14 cellular contexts compared by ENCODE assay signal in the genomic region with DNA sequence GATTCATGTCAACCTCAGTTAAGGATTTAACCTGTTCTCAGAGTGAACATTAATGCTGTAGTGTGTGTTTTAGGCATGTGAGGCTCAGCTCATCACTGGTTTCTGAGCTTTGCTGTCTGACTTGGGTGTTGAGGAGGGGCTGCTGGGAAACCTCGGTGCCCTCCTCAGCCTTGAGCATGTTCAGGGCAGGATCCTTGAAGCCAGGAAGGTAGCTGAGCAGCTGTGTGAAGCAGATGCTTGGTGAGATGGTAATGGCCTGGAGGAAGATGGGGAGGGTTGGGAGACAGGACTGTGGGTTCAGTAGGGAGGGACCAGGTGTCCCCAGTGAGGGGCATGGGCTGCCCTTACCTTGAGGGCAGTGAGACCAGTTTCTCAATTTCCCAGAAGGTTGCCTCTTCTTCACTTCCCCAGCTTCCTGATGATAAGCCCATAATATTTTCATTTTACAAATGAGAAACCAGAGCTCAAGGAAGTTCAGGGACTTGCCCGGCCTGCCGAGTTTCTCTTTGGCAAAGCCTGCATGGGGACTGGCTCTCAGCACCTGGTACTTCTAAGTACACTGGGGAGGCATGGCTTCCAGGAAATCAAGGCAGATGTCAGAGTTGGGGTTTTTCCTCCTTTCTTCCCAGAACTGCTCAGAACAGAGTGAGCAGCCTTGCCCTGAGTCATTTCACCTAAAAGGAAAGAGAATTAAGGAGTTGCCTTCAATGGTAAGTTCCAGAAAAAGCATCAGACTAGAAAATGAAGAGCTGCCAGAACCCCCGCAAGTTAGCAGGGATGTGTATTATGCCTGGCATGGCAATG.
A peak's percentile ranks its signal among the peaks of the same experiment; 100 is the strongest.
DNase-seq lines count a peak whose midpoint lies in the region; ATAC-seq and TF ChIP-seq lines count a peak whose summit lies in the region.
"Had no signal": no experiment of that assay in that cellular context is flagged by ENCODE, and none has a peak within 500 bp of the region (broad histone marks: within the 10 kb centered on the region; RNA-seq: fewer than 3 reads in every experiment).

No MANE protein-coding gene starts in this region.

- H3K4me2 ChIP-seq in mesenchymal stem cell (ENCODE audit: low read length, poor library complexity, severe bottlenecking), result no peak overlapping the region

- no peak overlapping the region for H3K23ac ChIP-seq in mesenchymal stem cell (ENCODE audit: low read length in 2 of 2)

- H3K36me3 Mint-ChIP-seq in activated CD8-positive, alpha-beta memory T cell treated with anti-CD3 and anti-CD28 coated beads, Interleukin-2, amount 10 ng/mL, durations not matched to agents 7 days and 5 days, result peaks cover 22% of the 10 kb centered on the region
- no peaks in the 10 kb centered on the region for H3K36me3 Mint-ChIP-seq in activated T-helper 17 cell treated with anti-CD3 and anti-CD28 coated beads, Interleukin-2, amount 50 U/mL, for 72 hours (ENCODE audit: low read depth)
- H3K36me3 Mint-ChIP-seq in stimulated activated memory B cell treated with anti-CD40 and anti-IgM and Interleukin-4, amounts not matched to agents 10 μg/mL and 1 μg/mL and 100 μg/mL, for 72 hours, result no peaks in the 10 kb centered on the region
- H3K36me3 Mint-ChIP-seq in progenitor cell of endocrine pancreas (ENCODE audit: insufficient read depth), result peaks cover 4% of the 10 kb centered on the region

- DNase-seq in activated CD8-positive, alpha-beta memory T cell treated with anti-CD3 and anti-CD28 coated beads, Interleukin-2, amount 10 ng/mL, durations not matched to agents 7 days and 5 days, result peak; percentile 82
- DNase-seq in activated CD8-positive, alpha-beta memory T cell treated with anti-CD3 and anti-CD28 coated beads, Interleukin-2, amount 50 U/mL, for 4 hours, result no peak
- DNase-seq in mesenchymal stem cell (no peak), progenitor cell of endocrine pancreas (ENCODE audit: low spot score, unreplicated experiment) (no peak), mucosa of gallbladder (ENCODE audit: low spot score) (no peak)
- DNase-seq: IMR-90, midbrain, NCI-H1105, RPMI8226, thyroid gland had no signal

- peak; percentile 84 for ATAC-seq in activated CD8-positive, alpha-beta memory T cell treated with anti-CD3 and anti-CD28 coated beads, Interleukin-2, amount 10 ng/mL, durations not matched to agents 7 days and 5 days
- ATAC-seq in activated T-helper 17 cell treated with anti-CD3 and anti-CD28 coated beads, Interleukin-2, amount 50 U/mL, for 72 hours (replicated peaks), result peak; percentile 87
- ATAC-seq in stimulated activated memory B cell treated with anti-CD40 and anti-IgM and Interleukin-4, amounts not matched to agents 10 μg/mL and 1 μg/mL and 100 μg/mL, for 72 hours, result no peak
- ATAC-seq in HG03457 (IDR thresholded peaks at IDR 0.05; ENCODE audit: unreplicated experiment), result no peak

- TF ChIP-seq CTCF in progenitor cell of endocrine pancreas (IDR thresholded peaks at IDR 0.05; ENCODE audit: unreplicated experiment), result no peak

- no peak overlapping the region for H3K27ac ChIP-seq in mesenchymal stem cell (ENCODE audit: low read length, poor library complexity, severe bottlenecking)
- H3K27ac ChIP-seq: prostate gland, thyroid gland had no signal

- H2AK5ac ChIP-seq in mesenchymal stem cell (ENCODE audit: low read length, severe bottlenecking), result no peak overlapping the region

- no peak overlapping the region for H3K9ac ChIP-seq in mesenchymal stem cell (ENCODE audit: low read length)

- H3K4ac ChIP-seq in mesenchymal stem cell (ENCODE audit: low read depth in 1 of 2, low read length in 2 of 2), result no peak overlapping the region

- no peaks in the 10 kb centered on the region for H3K79me1 ChIP-seq in mesenchymal stem cell (replicated peaks; ENCODE audit: low read length, poor library complexity, severe bottlenecking)

- no peak overlapping the region for H2BK5ac ChIP-seq in mesenchymal stem cell (ENCODE audit: low read depth, low read length, poor library complexity, severe bottlenecking)

- H3K27me3 Mint-ChIP-seq in activated CD8-positive, alpha-beta memory T cell treated with anti-CD3 and anti-CD28 coated beads, Interleukin-2, amount 10 ng/mL, durations not matched to agents 7 days and 5 days, result peaks cover 3% of the 10 kb centered on the region
- no peaks in the 10 kb centered on the region for H3K27me3 Mint-ChIP-seq in activated T-helper 17 cell treated with anti-CD3 and anti-CD28 coated beads, Interleukin-2, amount 50 U/mL, for 72 hours
- H3K27me3 Mint-ChIP-seq in stimulated activated memory B cell treated with anti-CD40 and anti-IgM and Interleukin-4, amounts not matched to agents 10 μg/mL and 1 μg/mL and 100 μg/mL, for 72 hours, result no peaks in the 10 kb centered on the region
- H3K27me3 Mint-ChIP-seq in progenitor cell of endocrine pancreas, result peaks cover 4% of the 10 kb centered on the region

- H3K4me3 Mint-ChIP-seq in activated CD8-positive, alpha-beta memory T cell treated with anti-CD3 and anti-CD28 coated beads, Interleukin-2, amount 10 ng/mL, durations not matched to agents 7 days and 5 days, result peak overlapping the region; percentile 52
- peak overlapping the region; percentile 74 for H3K4me3 Mint-ChIP-seq in activated T-helper 17 cell treated with anti-CD3 and anti-CD28 coated beads, Interleukin-2, amount 50 U/mL, for 72 hours
- no peak overlapping the region for H3K4me3 Mint-ChIP-seq in stimulated activated memory B cell treated with anti-CD40 and anti-IgM and Interleukin-4, amounts not matched to agents 10 μg/mL and 1 μg/mL and 100 μg/mL, for 72 hours
- H3K4me3 Mint-ChIP-seq in progenitor cell of endocrine pancreas (ENCODE audit: low read depth), result no peak overlapping the region

- H3K4me3 ChIP-seq in mesenchymal stem cell (ENCODE audit: insufficient read depth in 1 of 2, low read depth in 1 of 2, low read length in 2 of 2), result no peak overlapping the region
- H3K4me3 ChIP-seq: prostate gland, thyroid gland had no signal

- peak overlapping the region; percentile 92 for H3K27ac Mint-ChIP-seq in activated CD8-positive, alpha-beta memory T cell treated with anti-CD3 and anti-CD28 coated beads, Interleukin-2, amount 10 ng/mL, durations not matched to agents 7 days and 5 days
- peak overlapping the region; percentile 99 for H3K27ac Mint-ChIP-seq in activated T-helper 17 cell treated with anti-CD3 and anti-CD28 coated beads, Interleukin-2, amount 50 U/mL, for 72 hours
- H3K27ac Mint-ChIP-seq in stimulated activated memory B cell treated with anti-CD40 and anti-IgM and Interleukin-4, amounts not matched to agents 10 μg/mL and 1 μg/mL and 100 μg/mL, for 72 hours, result peak overlapping the region; percentile 46
- H3K27ac Mint-ChIP-seq in progenitor cell of endocrine pancreas, result no peak overlapping the region

- 96% methylated on average over 4 of the region's 4 CpGs for WGBS in mesenchymal stem cell

- H3K14ac ChIP-seq in mesenchymal stem cell (ENCODE audit: low read length in 2 of 2), result no peak overlapping the region

- H3K9me3 ChIP-seq in mesenchymal stem cell (ENCODE audit: control insufficient read depth, low read length), result no peaks in the 10 kb centered on the region
- H3K9me3 ChIP-seq: prostate gland, thyroid gland had no signal

- peaks cover 45% of the 10 kb centered on the region for H3K4me1 Mint-ChIP-seq in activated CD8-positive, alpha-beta memory T cell treated with anti-CD3 and anti-CD28 coated beads, Interleukin-2, amount 10 ng/mL, durations not matched to agents 7 days and 5 days
- H3K4me1 Mint-ChIP-seq in activated T-helper 17 cell treated with anti-CD3 and anti-CD28 coated beads, Interleukin-2, amount 50 U/mL, for 72 hours, result peaks cover 39% of the 10 kb centered on the region
- H3K4me1 Mint-ChIP-seq in stimulated activated memory B cell treated with anti-CD40 and anti-IgM and Interleukin-4, amounts not matched to agents 10 μg/mL and 1 μg/mL and 100 μg/mL, for 72 hours, result peaks cover 18% of the 10 kb centered on the region
- peaks cover 3% of the 10 kb centered on the region for H3K4me1 Mint-ChIP-seq in progenitor cell of endocrine pancreas (ENCODE audit: low read depth)

- H2BK12ac ChIP-seq in mesenchymal stem cell (ENCODE audit: low read length in 2 of 2), result peak overlapping the region in 1 of 2 experiments; percentile 57

- H3K18ac ChIP-seq in mesenchymal stem cell (ENCODE audit: low read depth in 1 of 2, low read length in 2 of 2), result no peak overlapping the region

- peak overlapping the region; percentile 63 for H2BK15ac ChIP-seq in mesenchymal stem cell (ENCODE audit: low read depth, poor library complexity, severe bottlenecking)

- H4K8ac ChIP-seq in mesenchymal stem cell (ENCODE audit: low read length), result no peak overlapping the region

- H2AFZ ChIP-seq in mesenchymal stem cell (ENCODE audit: low read depth, low read length), result no peak overlapping the region

- H3K36me3 ChIP-seq in mesenchymal stem cell (ENCODE audit: control insufficient read depth in 1 of 2, insufficient read depth in 2 of 2, low read depth in 1 of 2, low read length in 2 of 2), result no peaks in the 10 kb centered on the region
- H3K36me3 ChIP-seq: prostate gland, thyroid gland had no signal

- H4K91ac ChIP-seq in mesenchymal stem cell (ENCODE audit: low read length), result no peak overlapping the region

- H3K27me3 ChIP-seq in mesenchymal stem cell (ENCODE audit: control insufficient read depth in 1 of 2, insufficient read depth in 1 of 2, low read length in 2 of 2), result peaks cover 0 to 2% of the 10 kb centered on the region in 2 experiments
- H3K27me3 ChIP-seq: thyroid gland had no signal

- no peaks in the 10 kb centered on the region for H3K4me1 ChIP-seq in mesenchymal stem cell (ENCODE audit: control insufficient read depth, insufficient read depth, low read depth, low read length)
- H3K4me1 ChIP-seq: prostate gland had no signal

- peaks cover 4% of the 10 kb centered on the region for H3K9me3 Mint-ChIP-seq in activated CD8-positive, alpha-beta memory T cell treated with anti-CD3 and anti-CD28 coated beads, Interleukin-2, amount 10 ng/mL, durations not matched to agents 7 days and 5 days (ENCODE audit: low read depth)
- H3K9me3 Mint-ChIP-seq in activated T-helper 17 cell treated with anti-CD3 and anti-CD28 coated beads, Interleukin-2, amount 50 U/mL, for 72 hours, result peaks cover 3% of the 10 kb centered on the region
- H3K9me3 Mint-ChIP-seq in stimulated activated memory B cell treated with anti-CD40 and anti-IgM and Interleukin-4, amounts not matched to agents 10 μg/mL and 1 μg/mL and 100 μg/mL, for 72 hours, result no peaks in the 10 kb centered on the region
- no peaks in the 10 kb centered on the region for H3K9me3 Mint-ChIP-seq in progenitor cell of endocrine pancreas (ENCODE audit: low read depth)

- CTCF ChIA-PET in activated CD8-positive, alpha-beta memory T cell treated with anti-CD3 and anti-CD28 coated beads, Interleukin-2, amount 10 ng/mL, durations not matched to agents 7 days and 5 days (lab: Charles Lee), result interaction anchor here (0.7 to 9.7 kb wide), 9 partner anchors 8 to 345 kb away, joined by 3 to 80 read pairs (median 4); no protein-coding TSS in a partner anchor

- H2BK120ac ChIP-seq in mesenchymal stem cell (ENCODE audit: low read depth, low read length), result no peak overlapping the region

Comparison
In these comparisons a context has a peak if more than half of its experiments do, and no peak if none do; other contexts are left out.
1. ATAC-seq: peak in activated CD8-positive, alpha-beta memory T cell treated with anti-CD3 and anti-CD28 coated beads, Interleukin-2, amount 10 ng/mL, durations not matched to agents 7 days and 5 days (single experiment) and activated T-helper 17 cell treated with anti-CD3 and anti-CD28 coated beads, Interleukin-2, amount 50 U/mL, for 72 hours (single experiment); none in stimulated activated memory B cell treated with anti-CD40 and anti-IgM and Interleukin-4, amounts not matched to agents 10 μg/mL and 1 μg/mL and 100 μg/mL, for 72 hours (single experiment) and HG03457 (single experiment).
2. H3K4me3 Mint-ChIP-seq: peak in activated CD8-positive, alpha-beta memory T cell treated with anti-CD3 and anti-CD28 coated beads, Interleukin-2, amount 10 ng/mL, durations not matched to agents 7 days and 5 days (single experiment) and activated T-helper 17 cell treated with anti-CD3 and anti-CD28 coated beads, Interleukin-2, amount 50 U/mL, for 72 hours (single experiment); none in stimulated activated memory B cell treated with anti-CD40 and anti-IgM and Interleukin-4, amounts not matched to agents 10 μg/mL and 1 μg/mL and 100 μg/mL, for 72 hours (single experiment) and progenitor cell of endocrine pancreas (single experiment).